In genomic region chr14:58574623-58575022, GRCh38 we compare ENCODE assay signal across 19 cellular contexts.
DNase-seq lines count a peak whose midpoint lies in the region; ATAC-seq and TF ChIP-seq lines count a peak whose summit lies in the region.
"Had no signal": no experiment of that assay in that cellular context is flagged by ENCODE, and none has a peak within 500 bp of the region (broad histone marks: within the 10 kb centered on the region; RNA-seq: fewer than 3 reads in every experiment).

No MANE protein-coding gene starts in this region.

- no peak overlapping the region for H3K4me3 Mint-ChIP-seq in T-cell
- H3K4me3 Mint-ChIP-seq: activated CD8-positive, alpha-beta memory T cell treated with anti-CD3 and anti-CD28 coated beads, Interleukin-2, amount 10 ng/mL, durations not matched to agents 7 days and 5 days; stimulated activated naive CD8-positive, alpha-beta T cell treated with anti-CD3 and anti-CD28 coated beads, Interleukin-15, Interleukin-2, amounts not matched to agents 100 ng/mL and 50 ng/mL, for 24 hours had no signal

- TF ChIP-seq CTCF in cardiac muscle cell (IDR thresholded peaks at IDR 0.05; ENCODE audit: low read depth, low read length) (peak; percentile 25), left ventricle myocardium inferior (IDR thresholded peaks at IDR 0.05; ENCODE audit: borderline replicate concordance) (no peak), OCI-LY3 (IDR thresholded peaks at IDR 0.05; ENCODE audit: low read depth, low read length) (peak; percentile 56), fibroblast of mammary gland (conservative IDR thresholded peaks at IDR 0.05; ENCODE audit: control insufficient read depth, insufficient read depth, low read depth, low read length) (peak; percentile 5), testis (IDR thresholded peaks at IDR 0.05) (no peak)

- no peak overlapping the region for H3K4me2 ChIP-seq in OCI-LY3 (ENCODE audit: low read length)

- intact Hi-C loops in left ventricle myocardium inferior (cut with micrococcal nuclease) (no loop called here), testis (cut with DNase I; ENCODE audit: low total_unique reads) (no loop called here)

- no peaks in the 10 kb centered on the region for H3K9me3 ChIP-seq in cardiac muscle cell (ENCODE audit: low read depth)
- H3K9me3 ChIP-seq in left ventricle myocardium inferior (replicated peaks) = no peaks in the 10 kb centered on the region
- no peaks in the 10 kb centered on the region for H3K9me3 ChIP-seq in OCI-LY3 (ENCODE audit: insufficient read depth, low read length)
- H3K9me3 ChIP-seq in testis = no peaks in the 10 kb centered on the region
- H3K9me3 ChIP-seq: prostate gland, uterus had no signal

- no peaks in the 10 kb centered on the region for H3K27me3 Mint-ChIP-seq in T-cell
- H3K27me3 Mint-ChIP-seq: activated CD8-positive, alpha-beta memory T cell treated with anti-CD3 and anti-CD28 coated beads, Interleukin-2, amount 10 ng/mL, durations not matched to agents 7 days and 5 days; stimulated activated naive CD8-positive, alpha-beta T cell treated with anti-CD3 and anti-CD28 coated beads, Interleukin-15, Interleukin-2, amounts not matched to agents 100 ng/mL and 50 ng/mL, for 24 hours had no signal

- 96 to 97% methylated on average over 2 of the region's 2 CpGs for whole genome bisulfite sequencing in testis, 2 donors

- no peak overlapping the region for H3K9ac ChIP-seq in OCI-LY3 (ENCODE audit: low read length)

- H3K4me1 ChIP-seq in cardiac muscle cell (ENCODE audit: low read depth) (peaks cover 10% of the 10 kb centered on the region), left ventricle myocardium inferior (no peaks in the 10 kb centered on the region), OCI-LY3 (ENCODE audit: low read length) (peaks cover 26% of the 10 kb centered on the region), testis (no peaks in the 10 kb centered on the region)
- H3K4me1 ChIP-seq: prostate gland, uterus had no signal

- no peaks in the 10 kb centered on the region for H3K9me3 Mint-ChIP-seq in T-cell
- H3K9me3 Mint-ChIP-seq: stimulated activated naive CD8-positive, alpha-beta T cell treated with anti-CD3 and anti-CD28 coated beads, Interleukin-15, Interleukin-2, amounts not matched to agents 100 ng/mL and 50 ng/mL, for 24 hours had no signal

- no peak overlapping the region for H3K27ac Mint-ChIP-seq in T-cell
- H3K27ac Mint-ChIP-seq: activated CD8-positive, alpha-beta memory T cell treated with anti-CD3 and anti-CD28 coated beads, Interleukin-2, amount 10 ng/mL, durations not matched to agents 7 days and 5 days; stimulated activated naive CD8-positive, alpha-beta T cell treated with anti-CD3 and anti-CD28 coated beads, Interleukin-15, Interleukin-2, amounts not matched to agents 100 ng/mL and 50 ng/mL, for 24 hours had no signal

- peaks cover 21 to 44% (median 25%) of the 10 kb centered on the region in 3 donors for H3K4me1 Mint-ChIP-seq in T-cell

- POLR2A ChIA-PET in T-cell (lab: Charles Lee) = interaction anchor here in 1 of 2 donors (0.6 kb wide), 1 partner anchor 163 kb away, joined by 4 read pairs; no protein-coding TSS in a partner anchor

- H3K36me3 Mint-ChIP-seq in T-cell = no peaks in the 10 kb centered on the region
- H3K36me3 Mint-ChIP-seq: activated CD8-positive, alpha-beta memory T cell treated with anti-CD3 and anti-CD28 coated beads, Interleukin-2, amount 10 ng/mL, durations not matched to agents 7 days and 5 days had no signal

- CTCF ChIA-PET in T-cell (lab: Charles Lee) = interaction anchor here in 1 of 2 donors (1.1 kb wide), 1 partner anchor 73 kb away, joined by 4 read pairs; no protein-coding TSS in a partner anchor

- H3K27me3 ChIP-seq in cardiac muscle cell = no peaks in the 10 kb centered on the region
- no peaks in the 10 kb centered on the region for H3K27me3 ChIP-seq in left ventricle myocardium inferior (ENCODE audit: low read depth)
- no peaks in the 10 kb centered on the region for H3K27me3 ChIP-seq in OCI-LY3 (ENCODE audit: low read depth, low read length)
- no peaks in the 10 kb centered on the region for H3K27me3 ChIP-seq in testis
- H3K27me3 ChIP-seq: uterus had no signal

- no peaks in the 10 kb centered on the region for H3K36me3 ChIP-seq in cardiac muscle cell
- no peaks in the 10 kb centered on the region for H3K36me3 ChIP-seq in left ventricle myocardium inferior
- no peaks in the 10 kb centered on the region for H3K36me3 ChIP-seq in OCI-LY3 (replicated peaks; ENCODE audit: low read depth, low read length)
- no peaks in the 10 kb centered on the region for H3K36me3 ChIP-seq in testis (ENCODE audit: low read depth, missing control alignments)
- H3K36me3 ChIP-seq: prostate gland, uterus had no signal

- ATAC-seq in T-cell (replicated peaks in 1 of 4) = no peak
- ATAC-seq: activated CD8-positive, alpha-beta memory T cell treated with anti-CD3 and anti-CD28 coated beads, Interleukin-2, amount 10 ng/mL, durations not matched to agents 7 days and 5 days; esophagus mucosa; left ventricle myocardium superior had no signal

- no peak overlapping the region for H2AFZ ChIP-seq in OCI-LY3 (ENCODE audit: low read depth, low read length)

- H3K4me3 ChIP-seq in cardiac muscle cell = no peak overlapping the region
- H3K4me3 ChIP-seq in left ventricle myocardium inferior = no peak overlapping the region
- H3K4me3 ChIP-seq in OCI-LY3 (ENCODE audit: low read length) = no peak overlapping the region
- H3K4me3 ChIP-seq in fibroblast of mammary gland (ENCODE audit: control insufficient read depth, low read depth, low read length) = no peak overlapping the region
- H3K4me3 ChIP-seq in testis = no peak overlapping the region
- H3K4me3 ChIP-seq: prostate gland, uterus had no signal

- no peaks in the 10 kb centered on the region for H3K79me2 ChIP-seq in OCI-LY3 (ENCODE audit: low read length)

- DNase-seq in cardiac muscle cell (ENCODE audit: low read depth in 1 of 2, low spot score in 1 of 2) (peak; percentile 8 to 24), left ventricle myocardium inferior (no peak), fibroblast of mammary gland (ENCODE audit: low read depth) (no peak), testis (no peak), OCI-M1 (lab: John Stamatoyannopoulos, UW) (no peak), inferior parietal cortex (ENCODE audit: extremely low spot score) (no peak), T-cell (no peak)
- DNase-seq: activated CD8-positive, alpha-beta memory T cell treated with anti-CD3 and anti-CD28 coated beads, Interleukin-2, amount 10 ng/mL, durations not matched to agents 7 days and 5 days; activated effector memory CD4-positive, alpha-beta T cell treated with anti-CD3 and anti-CD28 coated beads, Interleukin-2, amount 50 U/mL, for 16 hours; anterior cingulate cortex; left ventricle myocardium superior; NCI-H187 treated with DMSO at 0.1 percent for 48 hours; NCI-H524; uterus had no signal

- H3K27ac ChIP-seq in cardiac muscle cell = no peak overlapping the region
- no peak overlapping the region for H3K27ac ChIP-seq in left ventricle myocardium inferior (replicated peaks)
- H3K27ac ChIP-seq in OCI-LY3 (ENCODE audit: low read length) = no peak overlapping the region
- H3K27ac ChIP-seq in testis = no peak overlapping the region
- H3K27ac ChIP-seq: prostate gland, uterus, VCaP had no signal

- H4K20me1 ChIP-seq in OCI-LY3 (ENCODE audit: insufficient read depth, low read length) = no peaks in the 10 kb centered on the region

- no peak for TF ChIP-seq POLR2A in testis (IDR thresholded peaks at IDR 0.05)

Comparison
In these comparisons a context has a peak if more than half of its experiments do, and no peak if none do; other contexts are left out.
1. DNase-seq: peak in cardiac muscle cell (2 of 2); none in left ventricle myocardium inferior (single experiment), fibroblast of mammary gland (single experiment), testis (single experiment), OCI-M1 (single experiment), inferior parietal cortex (single experiment) and T-cell (0 of 34).
2. CTCF ChIP-seq: peak in cardiac muscle cell (single experiment), OCI-LY3 (single experiment) and fibroblast of mammary gland (single experiment); none in left ventricle myocardium inferior (single experiment) and testis (0 of 3).